In the genomic region with DNA sequence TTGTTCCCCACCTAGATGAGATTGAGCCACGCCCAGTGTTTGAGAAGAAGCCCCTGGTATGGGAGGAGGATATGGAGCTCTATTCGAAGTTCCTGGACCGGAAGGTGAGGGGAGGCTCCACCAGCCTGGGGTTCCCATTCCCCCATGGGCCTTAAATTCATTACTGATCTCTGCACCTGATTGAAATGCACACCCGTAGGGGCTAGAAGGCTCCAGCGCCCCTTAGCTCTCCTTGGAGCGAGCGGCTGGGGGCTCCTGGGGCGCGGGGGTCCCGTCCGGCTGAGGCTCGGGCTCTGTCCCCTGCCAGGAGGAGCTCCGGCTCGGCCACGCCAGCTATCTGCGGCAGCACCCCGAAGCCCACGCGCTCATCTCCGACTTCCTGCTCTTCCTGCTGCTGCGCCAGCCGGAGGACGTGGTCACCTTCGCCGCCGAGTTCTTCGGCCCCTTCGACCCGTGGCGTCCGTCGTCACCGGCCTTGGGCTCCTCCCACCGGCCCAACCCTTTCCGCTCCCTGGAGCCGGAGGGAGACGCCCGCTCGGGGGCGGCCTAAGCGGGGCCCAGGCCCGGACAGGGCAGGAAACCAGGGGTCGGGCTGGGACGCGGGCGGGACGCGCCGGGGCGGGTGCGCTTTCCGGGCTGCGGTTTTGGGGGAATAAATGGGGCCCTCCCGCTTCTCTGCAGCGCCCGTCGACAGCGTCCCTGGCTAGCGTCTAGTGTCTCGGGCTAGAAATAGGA, we compare ENCODE assay signal across 8 cellular contexts. TPM values are rescaled to one million over a fixed set of nuclear protein-coding genes. Genes with fewer than 3 reads are reported as not detected.
DNase-seq lines count a peak whose midpoint lies in the region; TF ChIP-seq lines count a peak whose summit lies in the region.

No MANE protein-coding gene starts in this region.

- TF ChIP-seq CTCF in GM06990 (IDR thresholded peaks at IDR 0.05; ENCODE audit: insufficient read depth, low read length, poor library complexity, severe bottlenecking) (no peak), epithelial cell of esophagus (IDR thresholded peaks at IDR 0.05; ENCODE audit: insufficient read depth, low read depth, low read length, missing control alignments) (no peak)

- H3K9me3 ChIP-seq in HAP-1, result no peaks in the 10 kb centered on the region
- no peaks in the 10 kb centered on the region for H3K9me3 ChIP-seq in muscle layer of colon (ENCODE audit: low read length)

- H3K27ac ChIP-seq in muscle layer of colon (ENCODE audit: low read depth, low read length), result peak overlapping the region; percentile 88

- in situ Hi-C loops in HAP-1 (cut with MboI; ENCODE audit: low sequenced_read_pairs), result no loop called here

- H3K4me1 ChIP-seq in HAP-1 (peaks cover 15% of the 10 kb centered on the region), muscle layer of colon (ENCODE audit: insufficient read depth, low read length) (peaks cover 18% of the 10 kb centered on the region)

- H3K36me3 ChIP-seq in GM06990 (ENCODE audit: control insufficient read depth, insufficient read depth, low read length) (no peaks in the 10 kb centered on the region), HAP-1 (replicated peaks) (no peaks in the 10 kb centered on the region), muscle layer of colon (ENCODE audit: insufficient read depth, low read length) (no peaks in the 10 kb centered on the region)

- H3K9ac ChIP-seq in muscle layer of colon (ENCODE audit: low read length), result peak overlapping the region; percentile 42

- H3K27me3 ChIP-seq in GM06990 (replicated peaks; ENCODE audit: control insufficient read depth, insufficient read depth, low read length) (no peaks in the 10 kb centered on the region), HAP-1 (ENCODE audit: low read depth) (no peaks in the 10 kb centered on the region), muscle layer of colon (ENCODE audit: control insufficient read depth in 1 of 2, insufficient read depth in 2 of 2, low read length in 2 of 2) (no peaks in the 10 kb centered on the region)

- peak; percentile 89 for DNase-seq in GM06990 (ENCODE audit: extremely low read depth, insufficient read length)
- DNase-seq in HAP-1 (ENCODE audit: low spot score in 2 of 2), result peak; percentile 75 to 90
- peak; percentile 75 for DNase-seq in NCI-H460 (ENCODE audit: extremely low read depth, low read depth)
- peak; percentile 66 for DNase-seq in activated CD8-positive, alpha-beta memory T cell treated with anti-CD3 and anti-CD28 coated beads, Interleukin-2, amount 50 U/mL, for 4 hours
- peak; percentile 45 for DNase-seq in epithelial cell of esophagus (ENCODE audit: low read depth)
- peak; percentile 39 for DNase-seq in stimulated activated CD8-positive, alpha-beta memory T cell treated with anti-CD3 and anti-CD28 coated beads, Interleukin-7, amount 100 ng/mL, for 24 hours (ENCODE audit: low read depth)
- no peak for DNase-seq in NCI-H146 treated with DMSO at 0.1 percent for 48 hours (lab: John Stamatoyannopoulos, UW; ENCODE audit: unreplicated experiment)

- H3K4me3 ChIP-seq in GM06990 (replicated peaks; ENCODE audit: low read depth, low read length) (peak overlapping the region; percentile 77), HAP-1 (peak overlapping the region; percentile 58), epithelial cell of esophagus (ENCODE audit: low read length) (peak overlapping the region; percentile 49), muscle layer of colon (ENCODE audit: low read depth in 1 of 2, low read length in 2 of 2) (peak overlapping the region; percentile 44 to 73)

RNA-seq across cellular contexts. Expression of a gene that starts 10.9 kb away (rescaled TPM):
- total RNA-seq in NCI-H460 (2014; rRNA removed; shearing (Covaris generic)), result 0.59 TPM in 1 of 2 replicates, not detected in the other
- polyA plus RNA-seq in NCI-H460 (2014; cell fraction: nucleus; rRNA removed), result 0.25 and 2.2 TPM in 2 replicates

RNA-seq across cellular contexts. Expression of a gene that starts 14.5 kb away (rescaled TPM):
- 0.32 and 1.2 TPM in 2 replicates for total RNA-seq in NCI-H460 (2014; rRNA removed; shearing (Covaris generic))
- 0.53 and 0.92 TPM in 2 replicates for polyA plus RNA-seq in NCI-H460 (2014; cell fraction: nucleus; rRNA removed)

RNA-seq across cellular contexts. Expression of a gene that starts 32.1 kb away (rescaled TPM):
- 63.8 and 68.7 TPM in 2 replicates for total RNA-seq in NCI-H460 (2014; rRNA removed; shearing (Covaris generic))
- polyA plus RNA-seq in NCI-H460 (2014; cell fraction: nucleus; rRNA removed), result 86.5 and 88.7 TPM in 2 replicates

RNA-seq across cellular contexts. Expression of a gene that starts 51.3 kb away (rescaled TPM):
- 0.02 TPM in 1 of 2 replicates, not detected in the other for total RNA-seq in NCI-H460 (2014; rRNA removed; shearing (Covaris generic))
- polyA plus RNA-seq in NCI-H460 (2014; cell fraction: nucleus; rRNA removed), result 1.8 TPM in 1 of 2 replicates, not detected in the other
